Comparison of ENCODE assay signal across 1 cellular context in genomic region chr3:17737591-17737990, GRCh38.
TF ChIP-seq lines count a peak whose summit lies in the region.

No MANE protein-coding gene starts in this region.

TF ChIP-seq in A549, 52 proteins besides CTCF, POLR2A, EP300 and RAD21:
- TF ChIP-seq, protein P1, sequence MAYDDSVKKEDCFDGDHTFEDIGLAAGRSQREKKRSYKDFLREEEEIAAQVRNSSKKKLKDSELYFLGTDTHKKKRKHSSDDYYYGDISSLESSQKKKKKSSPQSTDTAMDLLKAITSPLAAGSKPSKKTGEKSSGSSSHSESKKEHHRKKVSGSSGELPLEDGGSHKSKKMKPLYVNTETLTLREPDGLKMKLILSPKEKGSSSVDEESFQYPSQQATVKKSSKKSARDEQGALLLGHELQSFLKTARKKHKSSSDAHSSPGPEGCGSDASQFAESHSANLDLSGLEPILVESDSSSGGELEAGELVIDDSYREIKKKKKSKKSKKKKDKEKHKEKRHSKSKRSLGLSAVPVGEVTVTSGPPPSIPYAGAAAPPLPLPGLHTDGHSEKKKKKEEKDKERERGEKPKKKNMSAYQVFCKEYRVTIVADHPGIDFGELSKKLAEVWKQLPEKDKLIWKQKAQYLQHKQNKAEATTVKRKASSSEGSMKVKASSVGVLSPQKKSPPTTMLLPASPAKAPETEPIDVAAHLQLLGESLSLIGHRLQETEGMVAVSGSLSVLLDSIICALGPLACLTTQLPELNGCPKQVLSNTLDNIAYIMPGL (CRISPR knock-in tag; IDR thresholded peaks at IDR 0.05; ENCODE audit: borderline replicate concordance) = no peak
- no peak for TF ChIP-seq KDM1A (IDR thresholded peaks at IDR 0.05; ENCODE audit: low read depth)
- no peak for TF ChIP-seq NR3C1 (IDR thresholded peaks at IDR 0.05)
- TF ChIP-seq NFE2L2 (conservative IDR thresholded peaks at IDR 0.05; ENCODE audit: low read length) = no peak
- TF ChIP-seq HDAC2 (IDR thresholded peaks at IDR 0.05) = no peak
- no peak for TF ChIP-seq CHD2 (IDR thresholded peaks at IDR 0.05; ENCODE audit: low read length, partially characterized antibody)
- TF ChIP-seq, protein P2, sequence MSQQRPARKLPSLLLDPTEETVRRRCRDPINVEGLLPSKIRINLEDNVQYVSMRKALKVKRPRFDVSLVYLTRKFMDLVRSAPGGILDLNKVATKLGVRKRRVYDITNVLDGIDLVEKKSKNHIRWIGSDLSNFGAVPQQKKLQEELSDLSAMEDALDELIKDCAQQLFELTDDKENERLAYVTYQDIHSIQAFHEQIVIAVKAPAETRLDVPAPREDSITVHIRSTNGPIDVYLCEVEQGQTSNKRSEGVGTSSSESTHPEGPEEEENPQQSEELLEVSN (IDR thresholded peaks at IDR 0.05; ENCODE audit: borderline replicate concordance, low read depth) = no peak
- TF ChIP-seq, protein P3, sequence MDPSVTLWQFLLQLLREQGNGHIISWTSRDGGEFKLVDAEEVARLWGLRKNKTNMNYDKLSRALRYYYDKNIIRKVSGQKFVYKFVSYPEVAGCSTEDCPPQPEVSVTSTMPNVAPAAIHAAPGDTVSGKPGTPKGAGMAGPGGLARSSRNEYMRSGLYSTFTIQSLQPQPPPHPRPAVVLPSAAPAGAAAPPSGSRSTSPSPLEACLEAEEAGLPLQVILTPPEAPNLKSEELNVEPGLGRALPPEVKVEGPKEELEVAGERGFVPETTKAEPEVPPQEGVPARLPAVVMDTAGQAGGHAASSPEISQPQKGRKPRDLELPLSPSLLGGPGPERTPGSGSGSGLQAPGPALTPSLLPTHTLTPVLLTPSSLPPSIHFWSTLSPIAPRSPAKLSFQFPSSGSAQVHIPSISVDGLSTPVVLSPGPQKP (IDR thresholded peaks at IDR 0.05; ENCODE audit: low read depth, low read length) = no peak
- no peak for TF ChIP-seq RFX5 (IDR thresholded peaks at IDR 0.05)
- no peak for TF ChIP-seq SREBF2 (IDR thresholded peaks at IDR 0.05)
- TF ChIP-seq FOXS1 (CRISPR knock-in tag; IDR thresholded peaks at IDR 0.05) = no peak
- no peak for TF ChIP-seq ZNF302 (CRISPR knock-in tag; IDR thresholded peaks at IDR 0.05)
- no peak for TF ChIP-seq BHLHE40 (IDR thresholded peaks at IDR 0.05; ENCODE audit: low read depth, low read length)
- no peak for TF ChIP-seq RCOR1 (IDR thresholded peaks at IDR 0.05; ENCODE audit: low read depth, low read length)
